In genomic region chr3:107522510-107523360, GRCh38 we compare ENCODE assay signal across 8 cellular contexts. TPM values are rescaled to one million over a fixed set of nuclear protein-coding genes. Genes with fewer than 3 reads are reported as not detected.
DNase-seq lines count a peak whose midpoint lies in the region; ATAC-seq and TF ChIP-seq lines count a peak whose summit lies in the region.

Gene BBX (plus strand): TSS chr3:107522962. CDS start chr3:107710461, 187,499 bp downstream.

- peak; percentile 93 for ATAC-seq in GM19025 (IDR thresholded peaks at IDR 0.05; ENCODE audit: low read depth, unreplicated experiment)
- peak; percentile 91 for ATAC-seq in HG03342 (IDR thresholded peaks at IDR 0.05; ENCODE audit: unreplicated experiment)

- H3K9me3 Mint-ChIP-seq in immature natural killer cell: no peaks in the 10 kb centered on the region

- no peak for TF ChIP-seq CTCF in AG09309 (IDR thresholded peaks at IDR 0.05; ENCODE audit: control insufficient read depth, insufficient read depth, low read depth, low read length, missing control alignments)

- no peaks in the 10 kb centered on the region for H3K36me3 Mint-ChIP-seq in immature natural killer cell

- peak within 1 kb of the TSS; percentile 80 to 98 (median 94) for H3K27ac Mint-ChIP-seq in immature natural killer cell

- peaks cover 22 to 30% of the 10 kb centered on the region in 2 donors for H3K4me1 Mint-ChIP-seq in immature natural killer cell

- DNase-seq in AG09309 (ENCODE audit: low read depth) (peak; percentile 93), NCI-H345 treated with DMSO at 0.1 percent for 48 hours (lab: John Stamatoyannopoulos, UW; ENCODE audit: unreplicated experiment) (peak; percentile 54), caudate nucleus (lab: John Stamatoyannopoulos, UW) (peak; percentile 46 to 97 (median 90)), immature natural killer cell (peak; percentile 95), smooth muscle cell of the brain vasculature (ENCODE audit: low read depth, low spot score) (peak; percentile 93)
- peak; percentile 70 to 88 (median 74) for DNase-seq in activated CD4-positive, CD25-positive, alpha-beta regulatory T cell (lab: John Stamatoyannopoulos, UW)

- peak within 1 kb of the TSS; percentile 94 to 100 (median 96) for H3K4me3 Mint-ChIP-seq in immature natural killer cell

- peaks cover 5 to 16% (median 10%) of the 10 kb centered on the region in 3 donors for H3K27me3 Mint-ChIP-seq in immature natural killer cell (ENCODE audit: low read depth in 3 of 3)

- H3K4me3 ChIP-seq in AG09309 (ENCODE audit: control insufficient read depth, low read depth, low read length): peak within 1 kb of the TSS; percentile 85

- peak within 1 kb of the TSS; percentile 95 for H3K27ac ChIP-seq in caudate nucleus (ENCODE audit: low read depth, low read length)

RNA-seq across cellular contexts. Expression of gene BBX, which starts in this region (rescaled TPM):
- polyA plus RNA-seq in immature natural killer cell: 100 to 1,000 TPM in 1 of 3 donors, 10 to 100 TPM in 2; 54.5 to 104 (median 56.4) TPM

Comparison
In these comparisons a context has a peak if more than half of its experiments do, and no peak if none do; other contexts are left out.
1. Peak in every context shown above with its lines: DNase-seq, ATAC-seq, H3K4me3 ChIP-seq and H3K27ac ChIP-seq.